Comparison of ENCODE assay signal across 8 cellular contexts in genomic region chr6:167474171-167474570, GRCh38.
"Had no signal": no experiment of that assay in that cellular context is flagged by ENCODE, and none has a peak within 500 bp of the region (broad histone marks: within the 10 kb centered on the region; RNA-seq: fewer than 3 reads in every experiment).

No MANE protein-coding gene starts in this region.

- H3K27ac Mint-ChIP-seq: H9, IgD-negative memory B cell had no signal

- H3K9me3 Mint-ChIP-seq: IgD-negative memory B cell had no signal

- H3K4me3 Mint-ChIP-seq: H9, IgD-negative memory B cell had no signal

- H3K27ac ChIP-seq: HL-60 had no signal

- FAIRE-seq: H54, HepG2 had no signal

- DNase-seq: GOT3, H9, HCEC 1CT, KBM-7 had no signal
